In genomic region chr5:149517461-149518122, GRCh38 we compare ENCODE assay signal across 10 cellular contexts. TPM values are rescaled to one million over a fixed set of nuclear protein-coding genes. Genes with fewer than 3 reads are reported as not detected.
DNase-seq lines count a peak whose midpoint lies in the region; ATAC-seq and TF ChIP-seq lines count a peak whose summit lies in the region.
"Had no signal": no experiment of that assay in that cellular context is flagged by ENCODE, and none has a peak within 500 bp of the region (broad histone marks: within the 10 kb centered on the region; RNA-seq: fewer than 3 reads in every experiment).

No MANE protein-coding gene starts in this region.

- peaks cover 4% of the 10 kb centered on the region for H4K20me1 ChIP-seq in neural cell (ENCODE audit: insufficient read depth)

- peaks cover 75% of the 10 kb centered on the region for H3K79me2 ChIP-seq in neural cell (replicated peaks; ENCODE audit: insufficient read depth, low read length)

- no peaks in the 10 kb centered on the region for H3K9me2 ChIP-seq in neural cell (ENCODE audit: insufficient read depth, low read length)

- no peak overlapping the region for H3K4me2 ChIP-seq in neural cell (ENCODE audit: low read length)

- no peak overlapping the region for H2AFZ ChIP-seq in neural cell (ENCODE audit: low read depth, low read length)

- H3K4me3 Mint-ChIP-seq in CD4-positive, CD25-positive, alpha-beta regulatory T cell, result peak overlapping the region in 2 of 4 donors; percentile 5 to 32
- H3K4me3 Mint-ChIP-seq: T-helper 1 cell treated with Interleukin-12 subunit alpha and Interleukin-12 subunit beta and Interleukin-4 antibody, amounts not matched to agents 30 μg/mL and 1 μg/mL, for 36 hours had no signal

- peak overlapping the region; percentile 15 to 86 (median 64) for H3K27ac Mint-ChIP-seq in CD4-positive, CD25-positive, alpha-beta regulatory T cell
- H3K27ac Mint-ChIP-seq: T-helper 1 cell treated with Interleukin-12 subunit alpha and Interleukin-12 subunit beta and Interleukin-4 antibody, amounts not matched to agents 30 μg/mL and 1 μg/mL, for 36 hours had no signal

- ATAC-seq in CD4-positive, CD25-positive, alpha-beta regulatory T cell (ENCODE audit: low read depth in 2 of 2), result no peak
- peak; percentile 59; the same call in 2 of the 3 replicates for ATAC-seq in RWPE2 (ENCODE audit: low read depth)

- peak; percentile 20 for TF ChIP-seq CTCF in RWPE2 (IDR thresholded peaks at IDR 0.05; ENCODE audit: poor library complexity, severe bottlenecking)
- TF ChIP-seq CTCF in fibroblast of pulmonary artery (IDR thresholded peaks at IDR 0.05; ENCODE audit: low read length, missing control alignments), result no peak
- peak; percentile 12 for TF ChIP-seq CTCF in neural cell (IDR thresholded peaks at IDR 0.05; ENCODE audit: poor library complexity, severe bottlenecking)
- TF ChIP-seq CTCF in Peyer's patch (IDR thresholded peaks at IDR 0.05), result no peak
- no peak for TF ChIP-seq CTCF in GM20000 (IDR thresholded peaks at IDR 0.05; ENCODE audit: extremely low read depth, missing control alignments)

- no peak for TF ChIP-seq RAD21 in neural cell (conservative IDR thresholded peaks at IDR 0.05)

- TF ChIP-seq EP300 in neural cell (conservative IDR thresholded peaks at IDR 0.05; ENCODE audit: poor library complexity, severe bottlenecking), result no peak

- no peaks in the 10 kb centered on the region for H3F3A ChIP-seq in neural cell (ENCODE audit: insufficient read depth, low read length, poor library complexity, severe bottlenecking)

- H3K27me3 ChIP-seq in CD4-positive, CD25-positive, alpha-beta regulatory T cell (ENCODE audit: control insufficient read depth, insufficient read depth, low read length), result no peaks in the 10 kb centered on the region
- H3K27me3 ChIP-seq in RWPE2 (ENCODE audit: insufficient read depth, poor library complexity, severe bottlenecking) (no peaks in the 10 kb centered on the region), neural cell (ENCODE audit: insufficient read depth, low read depth, low read length) (no peaks in the 10 kb centered on the region), Peyer's patch (no peaks in the 10 kb centered on the region)

- no peaks in the 10 kb centered on the region for H3K27me3 Mint-ChIP-seq in CD4-positive, CD25-positive, alpha-beta regulatory T cell

- H3K4me1 ChIP-seq in CD4-positive, CD25-positive, alpha-beta regulatory T cell (ENCODE audit: control insufficient read depth, insufficient read depth, low read length, poor library complexity, severe bottlenecking), result peaks cover 18% of the 10 kb centered on the region
- peaks cover 46% of the 10 kb centered on the region for H3K4me1 ChIP-seq in RWPE2 (ENCODE audit: insufficient read depth, poor library complexity, severe bottlenecking)
- peaks cover 0 to 52% (median 3%) of the 10 kb centered on the region in 4 donors for H3K4me1 ChIP-seq in Peyer's patch

- no peak overlapping the region for H3K4me3 ChIP-seq in CD4-positive, CD25-positive, alpha-beta regulatory T cell (ENCODE audit: low read depth, low read length)
- H3K4me3 ChIP-seq in RWPE2 (ENCODE audit: severe bottlenecking) (no peak overlapping the region), fibroblast of pulmonary artery (replicated peaks; ENCODE audit: low read depth, low read length) (no peak overlapping the region), neural cell (ENCODE audit: low read length) (no peak overlapping the region), Peyer's patch (no peak overlapping the region)

- no peak for DNase-seq in CD4-positive, CD25-positive, alpha-beta regulatory T cell
- no peak for DNase-seq in RWPE2 (ENCODE audit: low spot score)
- peak; percentile 23 for DNase-seq in fibroblast of pulmonary artery (ENCODE audit: low read depth)
- DNase-seq in NCI-H524 treated with DMSO at 0.1 percent for 48 hours (lab: John Stamatoyannopoulos, UW), result no peak
- no peak for DNase-seq in Peyer's patch
- no peak for DNase-seq in NAMALWA (ENCODE audit: low spot score)
- no peak for DNase-seq in GM20000 (ENCODE audit: low spot score)
- DNase-seq: NCI-H146 had no signal

- peaks cover 55 to 82% (median 71%) of the 10 kb centered on the region in 4 donors for H3K4me1 Mint-ChIP-seq in CD4-positive, CD25-positive, alpha-beta regulatory T cell

- H3K36me3 ChIP-seq in CD4-positive, CD25-positive, alpha-beta regulatory T cell (ENCODE audit: control insufficient read depth, insufficient read depth, low read length), result peaks cover 44% of the 10 kb centered on the region
- peaks cover 95% of the 10 kb centered on the region for H3K36me3 ChIP-seq in RWPE2 (ENCODE audit: low read depth)
- no peaks in the 10 kb centered on the region for H3K36me3 ChIP-seq in neural cell (ENCODE audit: insufficient read depth, low read length)
- peaks cover 0 to 17% (median 0%) of the 10 kb centered on the region in 3 donors for H3K36me3 ChIP-seq in Peyer's patch

- TF ChIP-seq POLR2A in Peyer's patch (IDR thresholded peaks at IDR 0.05), result no peak

- H3K36me3 Mint-ChIP-seq in CD4-positive, CD25-positive, alpha-beta regulatory T cell, result peaks cover 34% of the 10 kb centered on the region

- H3K9ac ChIP-seq in neural cell (ENCODE audit: low read length), result no peak overlapping the region

- H3K9me3 Mint-ChIP-seq in CD4-positive, CD25-positive, alpha-beta regulatory T cell, result no peaks in the 10 kb centered on the region
- H3K9me3 Mint-ChIP-seq: T-helper 1 cell treated with Interleukin-12 subunit alpha and Interleukin-12 subunit beta and Interleukin-4 antibody, amounts not matched to agents 30 μg/mL and 1 μg/mL, for 36 hours had no signal

- peak overlapping the region; percentile 26 for H3K27ac ChIP-seq in CD4-positive, CD25-positive, alpha-beta regulatory T cell (ENCODE audit: insufficient read depth, low read length, poor library complexity, severe bottlenecking)
- H3K27ac ChIP-seq in RWPE2 (ENCODE audit: poor library complexity, severe bottlenecking) (peak overlapping the region; percentile 17), neural cell (ENCODE audit: low read length) (no peak overlapping the region), Peyer's patch (peak overlapping the region in 1 of 4 donors; percentile 14)

- no peaks in the 10 kb centered on the region for H3K9me3 ChIP-seq in CD4-positive, CD25-positive, alpha-beta regulatory T cell (ENCODE audit: control insufficient read depth in 2 of 2, low read length in 2 of 2)
- no peaks in the 10 kb centered on the region for H3K9me3 ChIP-seq in RWPE2 (ENCODE audit: severe bottlenecking)
- H3K9me3 ChIP-seq in neural cell (ENCODE audit: low read length), result no peaks in the 10 kb centered on the region
- H3K9me3 ChIP-seq in Peyer's patch, result no peaks in the 10 kb centered on the region

TF ChIP-seq in neural cell, 6 proteins besides CTCF, POLR2A, EP300 and RAD21:
- no peak for TF ChIP-seq POLR2AphosphoS5 (IDR thresholded peaks at IDR 0.05)
- no peak for TF ChIP-seq SMC3 (conservative IDR thresholded peaks at IDR 0.05; ENCODE audit: poor library complexity)
- no peak for TF ChIP-seq TAF1 (IDR thresholded peaks at IDR 0.05; ENCODE audit: low read depth)
- TF ChIP-seq EZH2 (IDR thresholded peaks at IDR 0.05; ENCODE audit: borderline replicate concordance, insufficient read depth, low read length, poor library complexity, severe bottlenecking), result no peak
- TF ChIP-seq MXI1 (conservative IDR thresholded peaks at IDR 0.05; ENCODE audit: poor library complexity, severe bottlenecking), result no peak
- no peak for TF ChIP-seq REST (IDR thresholded peaks at IDR 0.05; ENCODE audit: borderline replicate concordance)

RNA-seq across cellular contexts. Expression of gene CSNK1A1, which starts 33.6 kb away (rescaled TPM):
- total RNA-seq in CD4-positive, CD25-positive, alpha-beta regulatory T cell, result 234 TPM
- 100 to 1,000 TPM; 134 to 152 (median 147) TPM for polyA plus RNA-seq in CD4-positive, CD25-positive, alpha-beta regulatory T cell
- 207 and 217 TPM in 2 replicates for polyA plus RNA-seq in neural cell
- polyA minus RNA-seq in neural cell, result 404 and 424 TPM in 2 replicates
- total RNA-seq in Peyer's patch, result 100 to 1,000 TPM; 185 to 253 (median 207) TPM

Comparison
In these comparisons a context has a peak if more than half of its experiments do, and no peak if none do; other contexts are left out.
1. CTCF ChIP-seq: peak in RWPE2 (single experiment) and neural cell (single experiment); none in fibroblast of pulmonary artery (single experiment), Peyer's patch (0 of 6) and GM20000 (single experiment).